ENCODE assay signal across 1 cellular context in the genomic region with DNA sequence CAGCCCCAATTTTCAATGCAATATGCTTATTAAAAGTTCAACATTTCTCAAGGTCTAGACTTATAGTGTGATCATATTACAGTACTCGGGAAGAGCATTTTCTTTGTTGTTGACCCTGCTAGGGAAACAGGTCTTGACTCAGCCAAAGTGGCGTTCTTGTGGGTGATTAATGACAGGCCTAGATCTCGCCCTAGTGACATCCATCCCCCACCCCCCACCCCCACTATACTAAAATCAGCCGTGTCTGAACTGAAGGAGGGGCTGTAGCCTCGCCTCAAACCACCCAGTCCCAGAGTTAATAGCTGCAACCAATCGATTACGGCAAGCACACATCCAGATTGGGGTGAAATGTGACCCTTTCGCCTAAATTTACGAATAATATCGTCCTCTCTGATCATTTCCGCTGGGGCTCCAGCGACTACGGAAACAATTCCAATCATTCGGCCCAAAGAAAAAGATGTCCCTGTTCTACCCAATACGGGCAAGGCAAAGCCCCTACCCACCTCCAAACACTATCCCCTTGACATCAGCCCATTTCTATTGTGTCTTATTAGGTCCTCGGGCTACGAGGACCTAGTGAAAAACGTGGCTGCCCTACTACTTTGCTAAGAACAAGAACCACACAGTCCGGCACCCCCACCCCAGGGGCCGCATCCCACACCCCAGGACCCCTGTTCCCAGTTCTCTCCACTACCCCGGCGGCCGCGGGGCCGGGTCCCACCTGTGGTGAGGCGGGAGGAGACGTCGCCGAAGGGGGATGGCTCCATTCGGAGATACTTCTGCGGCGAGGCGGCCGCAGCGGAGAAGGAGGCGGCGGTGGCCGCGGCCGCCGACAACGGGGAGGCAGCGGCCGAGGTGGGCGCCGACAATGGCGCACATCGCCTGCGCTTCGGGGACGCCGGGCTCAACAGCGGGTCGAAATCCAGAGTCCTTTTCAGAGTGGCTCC.
A peak's percentile ranks its signal among the peaks of the same experiment; 100 is the strongest.
TF ChIP-seq lines count a peak whose summit lies in the region.

No MANE protein-coding gene starts in this region.

TF ChIP-seq in K562, 482 proteins besides CTCF, POLR2A, EP300 and RAD21 (continued from another document):
- TF ChIP-seq, protein P1, sequence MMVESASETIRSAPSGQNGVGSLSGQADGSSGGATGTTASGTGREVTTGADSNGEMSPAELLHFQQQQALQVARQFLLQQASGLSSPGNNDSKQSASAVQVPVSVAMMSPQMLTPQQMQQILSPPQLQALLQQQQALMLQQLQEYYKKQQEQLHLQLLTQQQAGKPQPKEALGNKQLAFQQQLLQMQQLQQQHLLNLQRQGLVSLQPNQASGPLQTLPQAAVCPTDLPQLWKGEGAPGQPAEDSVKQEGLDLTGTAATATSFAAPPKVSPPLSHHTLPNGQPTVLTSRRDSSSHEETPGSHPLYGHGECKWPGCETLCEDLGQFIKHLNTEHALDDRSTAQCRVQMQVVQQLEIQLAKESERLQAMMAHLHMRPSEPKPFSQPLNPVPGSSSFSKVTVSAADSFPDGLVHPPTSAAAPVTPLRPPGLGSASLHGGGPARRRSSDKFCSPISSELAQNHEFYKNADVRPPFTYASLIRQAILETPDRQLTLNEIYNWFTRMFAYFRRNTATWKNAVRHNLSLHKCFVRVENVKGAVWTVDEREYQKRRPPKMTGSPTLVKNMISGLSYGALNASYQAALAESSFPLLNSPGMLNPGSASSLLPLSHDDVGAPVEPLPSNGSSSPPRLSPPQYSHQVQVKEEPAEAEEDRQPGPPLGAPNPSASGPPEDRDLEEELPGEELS (CRISPR knock-in tag; IDR thresholded peaks at IDR 0.05; ENCODE audit: borderline replicate concordance) = 0 out of 2 replicates have a peak, but pooled peaks have one; percentile 43
- TF ChIP-seq, protein P2, sequence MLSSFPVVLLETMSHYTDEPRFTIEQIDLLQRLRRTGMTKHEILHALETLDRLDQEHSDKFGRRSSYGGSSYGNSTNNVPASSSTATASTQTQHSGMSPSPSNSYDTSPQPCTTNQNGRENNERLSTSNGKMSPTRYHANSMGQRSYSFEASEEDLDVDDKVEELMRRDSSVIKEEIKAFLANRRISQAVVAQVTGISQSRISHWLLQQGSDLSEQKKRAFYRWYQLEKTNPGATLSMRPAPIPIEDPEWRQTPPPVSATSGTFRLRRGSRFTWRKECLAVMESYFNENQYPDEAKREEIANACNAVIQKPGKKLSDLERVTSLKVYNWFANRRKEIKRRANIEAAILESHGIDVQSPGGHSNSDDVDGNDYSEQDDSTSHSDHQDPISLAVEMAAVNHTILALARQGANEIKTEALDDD (IDR thresholded peaks at IDR 0.05) = peak; percentile 73
- TF ChIP-seq, protein P3, sequence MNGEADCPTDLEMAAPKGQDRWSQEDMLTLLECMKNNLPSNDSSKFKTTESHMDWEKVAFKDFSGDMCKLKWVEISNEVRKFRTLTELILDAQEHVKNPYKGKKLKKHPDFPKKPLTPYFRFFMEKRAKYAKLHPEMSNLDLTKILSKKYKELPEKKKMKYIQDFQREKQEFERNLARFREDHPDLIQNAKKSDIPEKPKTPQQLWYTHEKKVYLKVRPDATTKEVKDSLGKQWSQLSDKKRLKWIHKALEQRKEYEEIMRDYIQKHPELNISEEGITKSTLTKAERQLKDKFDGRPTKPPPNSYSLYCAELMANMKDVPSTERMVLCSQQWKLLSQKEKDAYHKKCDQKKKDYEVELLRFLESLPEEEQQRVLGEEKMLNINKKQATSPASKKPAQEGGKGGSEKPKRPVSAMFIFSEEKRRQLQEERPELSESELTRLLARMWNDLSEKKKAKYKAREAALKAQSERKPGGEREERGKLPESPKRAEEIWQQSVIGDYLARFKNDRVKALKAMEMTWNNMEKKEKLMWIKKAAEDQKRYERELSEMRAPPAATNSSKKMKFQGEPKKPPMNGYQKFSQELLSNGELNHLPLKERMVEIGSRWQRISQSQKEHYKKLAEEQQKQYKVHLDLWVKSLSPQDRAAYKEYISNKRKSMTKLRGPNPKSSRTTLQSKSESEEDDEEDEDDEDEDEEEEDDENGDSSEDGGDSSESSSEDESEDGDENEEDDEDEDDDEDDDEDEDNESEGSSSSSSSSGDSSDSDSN (IDR thresholded peaks at IDR 0.05; ENCODE audit: borderline replicate concordance in 1 of 2, low read depth in 2 of 2, low read length in 2 of 2) = peak; percentile 30 to 84; a peak in 2 of 4 replicates
- TF ChIP-seq YY1 (IDR thresholded peaks at IDR 0.05; ENCODE audit: borderline replicate concordance in 1 of 3, control insufficient read depth in 1 of 3, extremely low read depth in 1 of 3, insufficient read depth in 3 of 3, insufficient read length in 1 of 3, insufficient replicate concordance in 2 of 3, low read depth in 1 of 3, low read length in 2 of 3) = peak; percentile 12 to 55 (median 40)
- no peak for TF ChIP-seq ILK (tag; IDR thresholded peaks at IDR 0.05; ENCODE audit: borderline replicate concordance, low read depth)
- no peak for TF ChIP-seq NELFE (IDR thresholded peaks at IDR 0.05; ENCODE audit: insufficient read depth, insufficient read length)
- TF ChIP-seq, protein P4, sequence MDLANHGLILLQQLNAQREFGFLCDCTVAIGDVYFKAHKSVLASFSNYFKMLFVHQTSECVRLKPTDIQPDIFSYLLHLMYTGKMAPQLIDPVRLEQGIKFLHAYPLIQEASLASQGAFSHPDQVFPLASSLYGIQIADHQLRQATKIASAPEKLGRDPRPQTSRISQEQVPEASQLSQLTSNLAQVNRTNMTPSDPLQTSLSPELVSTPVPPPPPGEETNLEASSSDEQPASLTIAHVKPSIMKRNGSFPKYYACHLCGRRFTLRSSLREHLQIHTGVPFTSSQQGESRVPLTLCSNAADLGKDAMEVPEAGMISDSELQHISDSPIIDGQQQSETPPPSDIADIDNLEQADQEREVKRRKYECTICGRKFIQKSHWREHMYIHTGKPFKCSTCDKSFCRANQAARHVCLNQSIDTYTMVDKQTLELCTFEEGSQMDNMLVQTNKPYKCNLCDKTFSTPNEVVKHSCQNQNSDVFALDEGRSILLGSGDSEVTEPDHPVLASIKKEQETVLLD (IDR thresholded peaks at IDR 0.05) = peak; percentile 55; the same call in 1 of the 2 replicates
- peak; percentile 40 for TF ChIP-seq FOXJ2 (tag; IDR thresholded peaks at IDR 0.05)
- no peak for TF ChIP-seq BDP1 (IDR thresholded peaks at IDR 0.05; ENCODE audit: insufficient read depth, insufficient read length)
- peak in 1 of 2 experiments; percentile 68; a peak in 1 of 4 replicates for TF ChIP-seq TBL1XR1 (IDR thresholded peaks at IDR 0.05; ENCODE audit: low read length in 2 of 2)
- peak; percentile 16; the same call in 1 of the 2 replicates for TF ChIP-seq MBD2 (IDR thresholded peaks at IDR 0.05; ENCODE audit: borderline replicate concordance, low read depth)
- no peak for TF ChIP-seq NR3C1 (CRISPR knock-in tag; IDR thresholded peaks at IDR 0.05)
- TF ChIP-seq LEF1 (IDR thresholded peaks at IDR 0.05) = peak; percentile 54
- peak; percentile 26 for TF ChIP-seq TEAD4 (IDR thresholded peaks at IDR 0.05; ENCODE audit: low read length)
- TF ChIP-seq TEAD4 (CRISPR knock-in tag; IDR thresholded peaks at IDR 0.05; ENCODE audit: borderline replicate concordance) = no peak
- peak; percentile 39; the same call in 1 of the 2 replicates for TF ChIP-seq MTA3 (IDR thresholded peaks at IDR 0.05; ENCODE audit: borderline replicate concordance)
TF ChIP-seq in K562: peak in this region for 83.
